ENCODE assay signal across 27 cellular contexts in the genomic region with DNA sequence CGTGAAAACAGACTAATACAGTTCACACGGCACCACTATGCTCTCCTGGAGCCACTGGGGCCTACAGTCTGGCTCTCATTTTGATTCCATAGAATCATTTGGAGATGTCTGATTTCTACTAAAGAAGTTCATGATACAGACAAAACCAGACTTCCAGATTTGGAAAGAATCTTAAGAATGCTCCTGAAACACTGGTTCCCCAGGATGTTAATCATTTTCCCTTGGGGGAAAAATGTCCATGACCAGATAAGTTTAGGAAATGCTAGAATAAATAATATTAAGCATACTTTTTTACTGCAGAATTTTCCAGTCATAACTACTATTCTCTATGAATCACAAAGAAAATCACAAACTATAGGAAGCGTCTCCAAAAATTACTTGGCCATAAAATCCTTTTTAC.
DNase-seq lines count a peak whose midpoint lies in the region; ATAC-seq and TF ChIP-seq lines count a peak whose summit lies in the region.
"Had no signal": no experiment of that assay in that cellular context is flagged by ENCODE, and none has a peak within 500 bp of the region (broad histone marks: within the 10 kb centered on the region; RNA-seq: fewer than 3 reads in every experiment).

No MANE protein-coding gene starts in this region.

- H3K9me3 ChIP-seq in WERI-Rb-1 (ENCODE audit: severe bottlenecking) = no peaks in the 10 kb centered on the region
- H3K9me3 ChIP-seq: BLaER1, HAP-1, SJCRH30 had no signal

- H2AFZ ChIP-seq in ACC112 (ENCODE audit: low read length, unreplicated experiment) = peak overlapping the region; percentile 51

- no peak for ATAC-seq in stimulated activated naive B cell treated with anti-CD40 and anti-IgM and Interleukin-4, amounts not matched to agents 10 μg/mL and 1 μg/mL and 100 μg/mL, for 72 hours (replicated peaks)
- no peak for ATAC-seq in HG03139 (IDR thresholded peaks at IDR 0.05; ENCODE audit: unreplicated experiment)
- ATAC-seq: SK-N-SH treated with all-trans-retinoic acid at 6 μM for 48 hours had no signal

- no peak for TF ChIP-seq CTCF in HFFc6 (IDR thresholded peaks at IDR 0.05)
- no peak for TF ChIP-seq CTCF in chondrocyte (IDR thresholded peaks at IDR 0.05)
- TF ChIP-seq CTCF in osteocyte (IDR thresholded peaks at IDR 0.05) = no peak
- no peak for TF ChIP-seq CTCF in WERI-Rb-1 (IDR thresholded peaks at IDR 0.05; ENCODE audit: low read depth, low read length)

- H3K4me1 ChIP-seq in ACC112 (ENCODE audit: control insufficient read depth, insufficient read depth, low read length, unreplicated experiment) = peaks cover 21% of the 10 kb centered on the region
- H3K4me1 ChIP-seq: SJCRH30 had no signal

- H3K9me3 Mint-ChIP-seq in HFFc6 (peaks cover 8% of the 10 kb centered on the region), chondrocyte (ENCODE audit: low read depth) (peaks cover 3% of the 10 kb centered on the region), osteocyte (ENCODE audit: unreplicated experiment) (no peaks in the 10 kb centered on the region)
- H3K9me3 Mint-ChIP-seq in stimulated activated naive B cell treated with anti-CD40 and anti-IgM and Interleukin-4, amounts not matched to agents 10 μg/mL and 1 μg/mL and 100 μg/mL, for 72 hours = peaks cover 2 to 8% of the 10 kb centered on the region in 2 donors

- H3K36me3 ChIP-seq in ACC112 (ENCODE audit: insufficient read depth, low read length) = no peaks in the 10 kb centered on the region
- H3K36me3 ChIP-seq in WERI-Rb-1 = no peaks in the 10 kb centered on the region
- H3K36me3 ChIP-seq: BLaER1, HAP-1, SJCRH30 had no signal

- H3K27me3 ChIP-seq in ACC112 (ENCODE audit: insufficient read depth, low read length) (no peaks in the 10 kb centered on the region), WERI-Rb-1 (ENCODE audit: insufficient read depth, low read depth, severe bottlenecking) (no peaks in the 10 kb centered on the region)
- H3K27me3 ChIP-seq: SJCRH30 had no signal

- peak; percentile 9 for DNase-seq in HFFc6
- no peak for DNase-seq in chondrocyte (ENCODE audit: low spot score)
- no peak for DNase-seq in osteocyte (ENCODE audit: extremely low spot score, unreplicated experiment)
- no peak for DNase-seq in WERI-Rb-1
- DNase-seq in stimulated activated naive B cell treated with anti-CD40 and anti-IgM and Interleukin-4, amounts not matched to agents 10 μg/mL and 1 μg/mL and 100 μg/mL, for 72 hours = no peak
- DNase-seq: ACHN; CD4-positive, CD25-positive, alpha-beta regulatory T cell; DMS153; DND-41; GOT3; Karpas-422; NCI-H1092 treated with DMSO at 0.1 percent for 48 hours; NCI-H1436; NCI-H187; NCI-H2081 treated with DMSO at 0.1 percent for 48 hours; NCI-H2171; NCI-H226; NCI-H510A; NCI-H69; SJCRH30 had no signal

- H3K4me1 Mint-ChIP-seq in HFFc6 (ENCODE audit: low read depth) (peaks cover 66% of the 10 kb centered on the region), chondrocyte (ENCODE audit: low read depth) (peaks cover 27% of the 10 kb centered on the region), osteocyte (ENCODE audit: unreplicated experiment) (peaks cover 48% of the 10 kb centered on the region)
- peaks cover 5 to 6% of the 10 kb centered on the region in 2 donors for H3K4me1 Mint-ChIP-seq in stimulated activated naive B cell treated with anti-CD40 and anti-IgM and Interleukin-4, amounts not matched to agents 10 μg/mL and 1 μg/mL and 100 μg/mL, for 72 hours

- H3K27ac Mint-ChIP-seq in HFFc6 = peak overlapping the region; percentile 81
- peak overlapping the region; percentile 84 for H3K27ac Mint-ChIP-seq in chondrocyte (ENCODE audit: unreplicated experiment)
- H3K27ac Mint-ChIP-seq in osteocyte (ENCODE audit: unreplicated experiment) = peak overlapping the region; percentile 94
- no peak overlapping the region for H3K27ac Mint-ChIP-seq in stimulated activated naive B cell treated with anti-CD40 and anti-IgM and Interleukin-4, amounts not matched to agents 10 μg/mL and 1 μg/mL and 100 μg/mL, for 72 hours
- H3K27ac Mint-ChIP-seq: CD4-positive, CD25-positive, alpha-beta regulatory T cell had no signal

- H3K36me3 Mint-ChIP-seq in HFFc6 (ENCODE audit: low read depth) = peaks cover 35% of the 10 kb centered on the region
- H3K36me3 Mint-ChIP-seq in chondrocyte (ENCODE audit: low read depth) = no peaks in the 10 kb centered on the region
- H3K36me3 Mint-ChIP-seq in osteocyte (ENCODE audit: unreplicated experiment) = no peaks in the 10 kb centered on the region
- peaks cover 0 to 2% of the 10 kb centered on the region in 2 donors for H3K36me3 Mint-ChIP-seq in stimulated activated naive B cell treated with anti-CD40 and anti-IgM and Interleukin-4, amounts not matched to agents 10 μg/mL and 1 μg/mL and 100 μg/mL, for 72 hours
- H3K36me3 Mint-ChIP-seq: CD4-positive, CD25-positive, alpha-beta regulatory T cell had no signal

- H3K27ac ChIP-seq in ACC112 (ENCODE audit: low read depth, low read length) (peak overlapping the region; percentile 44; the same call in 1 of the 2 replicates), WERI-Rb-1 (no peak overlapping the region)
- H3K27ac ChIP-seq: 22Rv1, BLaER1, HL-60, SJCRH30 had no signal

- H3K4me3 ChIP-seq in ACC112 (ENCODE audit: low read depth, low read length) = no peak overlapping the region
- no peak overlapping the region for H3K4me3 ChIP-seq in WERI-Rb-1 (ENCODE audit: low read depth, low read length)
- H3K4me3 ChIP-seq: BLaER1, HAP-1, SJCRH30 had no signal

- H3K4me3 Mint-ChIP-seq in HFFc6 = peak overlapping the region; percentile 25; the same call in 1 of the 2 replicates
- H3K4me3 Mint-ChIP-seq in chondrocyte (ENCODE audit: unreplicated experiment) = no peak overlapping the region
- H3K4me3 Mint-ChIP-seq in osteocyte (ENCODE audit: unreplicated experiment) = peak overlapping the region; percentile 3
- no peak overlapping the region for H3K4me3 Mint-ChIP-seq in stimulated activated naive B cell treated with anti-CD40 and anti-IgM and Interleukin-4, amounts not matched to agents 10 μg/mL and 1 μg/mL and 100 μg/mL, for 72 hours
- H3K4me3 Mint-ChIP-seq: CD4-positive, CD25-positive, alpha-beta regulatory T cell had no signal

- no peaks in the 10 kb centered on the region for H3K79me2 ChIP-seq in ACC112 (ENCODE audit: control insufficient read depth, insufficient read depth, low read length, unreplicated experiment)

- H3K27me3 Mint-ChIP-seq in HFFc6 (ENCODE audit: insufficient read depth) (no peaks in the 10 kb centered on the region; the same call in 1 of the 2 replicates), chondrocyte (ENCODE audit: low read depth) (no peaks in the 10 kb centered on the region), osteocyte (ENCODE audit: unreplicated experiment) (no peaks in the 10 kb centered on the region)
- H3K27me3 Mint-ChIP-seq in stimulated activated naive B cell treated with anti-CD40 and anti-IgM and Interleukin-4, amounts not matched to agents 10 μg/mL and 1 μg/mL and 100 μg/mL, for 72 hours = peaks cover 26 to 35% of the 10 kb centered on the region in 2 donors

Comparison
In these comparisons a context has a peak if more than half of its experiments do, and no peak if none do; other contexts are left out.
1. H3K4me3 Mint-ChIP-seq: peak in HFFc6 (single experiment) and osteocyte (single experiment); none in chondrocyte (single experiment) and stimulated activated naive B cell treated with anti-CD40 and anti-IgM and Interleukin-4, amounts not matched to agents 10 μg/mL and 1 μg/mL and 100 μg/mL, for 72 hours (0 of 2).